In the genomic region with DNA sequence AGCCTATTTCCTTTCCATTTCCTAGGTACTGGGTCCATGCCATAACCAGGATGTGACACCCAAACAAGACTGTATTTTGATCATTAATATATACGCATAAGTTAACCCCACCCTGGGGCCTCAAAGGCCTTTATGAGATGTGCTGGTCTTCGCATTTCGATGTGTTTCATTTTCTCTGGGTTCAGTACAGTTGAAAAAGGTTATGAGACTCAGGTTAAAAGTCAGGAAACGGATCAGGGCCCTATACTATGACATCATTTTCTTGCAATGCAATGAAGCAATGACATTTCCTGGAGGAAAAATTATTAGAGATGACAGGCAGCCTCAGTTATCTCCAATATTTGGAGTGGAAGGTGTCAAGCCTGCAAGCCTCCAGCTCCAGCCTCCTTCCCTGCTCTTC, we compare ENCODE assay signal across 14 cellular contexts. TPM values are rescaled to one million over a fixed set of nuclear protein-coding genes. Genes with fewer than 3 reads are reported as not detected.
DNase-seq lines count a peak whose midpoint lies in the region; ATAC-seq and TF ChIP-seq lines count a peak whose summit lies in the region.
"Had no signal": no experiment of that assay in that cellular context is flagged by ENCODE, and none has a peak within 500 bp of the region (broad histone marks: within the 10 kb centered on the region; RNA-seq: fewer than 3 reads in every experiment).

No MANE protein-coding gene starts in this region.

- ATAC-seq in psoas muscle (no peak), HG03039 (IDR thresholded peaks at IDR 0.05; ENCODE audit: unreplicated experiment) (no peak), HG03139 (IDR thresholded peaks at IDR 0.05; ENCODE audit: unreplicated experiment) (no peak)
- ATAC-seq: naive thymus-derived CD8-positive, alpha-beta T cell; T-cell had no signal

- DNase-seq in Calu3 (no peak), SJCRH30 (no peak), fibroblast of lung (ENCODE audit: low read depth in 2 of 2) (peak; percentile 23 to 38), psoas muscle (no peak), HuH-7 (ENCODE audit: low spot score) (no peak), DMS79 treated with DMSO at 0.1 percent for 48 hours (lab: John Stamatoyannopoulos, UW) (no peak)
- DNase-seq: hippocampal formation; naive thymus-derived CD8-positive, alpha-beta T cell; NCI-H345; T-cell had no signal

- TSS peak; percentile 96 for BruUV-seq in Calu3 (replicated peaks; lab: Mats Ljungman, UMichigan)

- no peaks in the 10 kb centered on the region for H3K79me2 ChIP-seq in fibroblast of lung (ENCODE audit: control insufficient read depth, insufficient read depth, low read length)

- peaks cover 29% of the 10 kb centered on the region for H3K36me3 Mint-ChIP-seq in Calu3 (ENCODE audit: insufficient read depth, unreplicated experiment)
- H3K36me3 Mint-ChIP-seq: CD14-positive monocyte; naive thymus-derived CD8-positive, alpha-beta T cell; T-cell had no signal

- no peak overlapping the region for H2AFZ ChIP-seq in fibroblast of lung (ENCODE audit: low read length)

- CTCF ChIA-PET in Calu3 (lab: Charles Lee): interaction anchor here (0.7 to 1.9 kb wide), 6 partner anchors 9 to 457 kb away, joined by 3 to 8 read pairs (median 3); no protein-coding TSS in a partner anchor

- peak overlapping the region; percentile 36 for H3K4me3 Mint-ChIP-seq in Calu3 (ENCODE audit: low read depth, unreplicated experiment)
- H3K4me3 Mint-ChIP-seq: CD14-positive monocyte; naive thymus-derived CD8-positive, alpha-beta T cell; T-cell had no signal

- no peak overlapping the region for H3K9ac ChIP-seq in fibroblast of lung (ENCODE audit: insufficient read depth, low read length)
- H3K9ac ChIP-seq: KMS-11 had no signal

- H3K4me2 ChIP-seq in fibroblast of lung (ENCODE audit: extremely low read depth, insufficient read depth, low read length): peak overlapping the region; percentile 51
- H3K4me2 ChIP-seq: KMS-11 had no signal

- 66 to 75% (median 75%) methylated on average over 4 of the region's 4 CpGs for WGBS in psoas muscle, 3 donors

- H3K4me1 ChIP-seq in SJCRH30: peaks cover 64% of the 10 kb centered on the region
- H3K4me1 ChIP-seq in fibroblast of lung (ENCODE audit: control insufficient read depth, extremely low read depth, insufficient read depth, low read length): peaks cover 23% of the 10 kb centered on the region
- no peaks in the 10 kb centered on the region for H3K4me1 ChIP-seq in psoas muscle

- TF ChIP-seq CTCF in Calu3 (IDR thresholded peaks at IDR 0.05; ENCODE audit: unreplicated experiment) (no peak), fibroblast of lung (conservative IDR thresholded peaks at IDR 0.05 in 1 of 2, IDR thresholded peaks at IDR 0.05 in 1 of 2; ENCODE audit: low read depth in 1 of 2, low read length in 2 of 2) (no peak), psoas muscle (IDR thresholded peaks at IDR 0.05) (no peak)

- H3K36me3 ChIP-seq in SJCRH30 (no peaks in the 10 kb centered on the region), fibroblast of lung (ENCODE audit: control insufficient read depth, insufficient read depth, low read length) (no peaks in the 10 kb centered on the region), psoas muscle (ENCODE audit: insufficient read depth in 1 of 2, low read depth in 1 of 2) (no peaks in the 10 kb centered on the region)

- H3K27me3 ChIP-seq in SJCRH30: no peaks in the 10 kb centered on the region
- no peaks in the 10 kb centered on the region for H3K27me3 ChIP-seq in fibroblast of lung (ENCODE audit: control insufficient read depth, insufficient read depth, low read length)
- no peaks in the 10 kb centered on the region for H3K27me3 ChIP-seq in psoas muscle (ENCODE audit: insufficient read depth in 3 of 3, low read length in 2 of 3)

- peaks cover 80% of the 10 kb centered on the region for H3K4me1 Mint-ChIP-seq in Calu3 (ENCODE audit: low read depth, unreplicated experiment)
- H3K4me1 Mint-ChIP-seq: naive thymus-derived CD8-positive, alpha-beta T cell; T-cell had no signal

- H3K9me3 ChIP-seq in SJCRH30 (replicated peaks) (no peaks in the 10 kb centered on the region), fibroblast of lung (ENCODE audit: control insufficient read depth, insufficient read depth, low read depth, low read length) (no peaks in the 10 kb centered on the region), psoas muscle (no peaks in the 10 kb centered on the region)

- H3K27ac Mint-ChIP-seq in Calu3 (ENCODE audit: unreplicated experiment): peak overlapping the region; percentile 97
- H3K27ac Mint-ChIP-seq: CD14-positive monocyte; naive thymus-derived CD8-positive, alpha-beta T cell; T-cell had no signal

- H3K4me3 ChIP-seq in SJCRH30: no peak overlapping the region
- no peak overlapping the region for H3K4me3 ChIP-seq in fibroblast of lung (replicated peaks in 1 of 4; ENCODE audit: control extremely low read depth in 1 of 4, insufficient read depth in 1 of 4, low read depth in 3 of 4, low read length in 4 of 4)
- H3K4me3 ChIP-seq in psoas muscle: no peak overlapping the region

- peaks cover 4% of the 10 kb centered on the region for H3K9me3 Mint-ChIP-seq in Calu3 (ENCODE audit: low read depth, unreplicated experiment)
- H3K9me3 Mint-ChIP-seq: CD14-positive monocyte; naive thymus-derived CD8-positive, alpha-beta T cell; T-cell had no signal

- no peaks in the 10 kb centered on the region for H4K20me1 ChIP-seq in fibroblast of lung (ENCODE audit: control insufficient read depth, extremely low read depth, insufficient read depth, low read length)

- intact Hi-C loops in Calu3 (cut with micrococcal nuclease; ENCODE audit: unreplicated experiment): loop anchor here (1.0 to 5.0 kb wide), 7 partner anchors 30 to 387 kb away; partner anchors contain the start of genes FNDC3B and PLD1
- intact Hi-C loops in psoas muscle (cut with DNase I): no loop called here

- H3K27ac ChIP-seq in SJCRH30 (peak overlapping the region; percentile 74), fibroblast of lung (ENCODE audit: insufficient read depth, low read length) (peak overlapping the region; percentile 81), psoas muscle (peak overlapping the region; percentile 23)
- H3K27ac ChIP-seq: KMS-11 had no signal

- H3K27me3 Mint-ChIP-seq in Calu3 (ENCODE audit: unreplicated experiment): no peaks in the 10 kb centered on the region

RNA-seq across cellular contexts. Expression of gene TMEM212, which starts 31.7 kb away (rescaled TPM):
- not detected in 2 replicates for total RNA-seq in Calu3 (2022)
- total RNA-seq in SJCRH30 (2014; rRNA removed; shearing (Covaris generic)): not detected in 2 replicates
- not detected in 2 replicates for total RNA-seq in fibroblast of lung
- polyA plus RNA-seq in fibroblast of lung: not detected in 2 replicates
- not detected in 2 replicates for polyA plus RNA-seq in fibroblast of lung (2012)
- polyA minus RNA-seq in fibroblast of lung (ENCODE audit: low replicate concordance): not detected in 2 replicates
- not detected for total RNA-seq in psoas muscle
- polyA plus RNA-seq in psoas muscle: not detected
- total RNA-seq: naive thymus-derived CD8-positive, alpha-beta T cell; T-cell had no signal
- polyA plus RNA-seq: CD14-positive monocyte; naive thymus-derived CD8-positive, alpha-beta T cell had no signal

Comparison
In these comparisons a context has a peak if more than half of its experiments do, and no peak if none do; other contexts are left out.
1. DNase-seq: peak in fibroblast of lung (2 of 2); none in Calu3 (single experiment), SJCRH30 (0 of 2), psoas muscle (0 of 2), HuH-7 (single experiment) and DMS79 treated with DMSO at 0.1 percent for 48 hours (single experiment).
2. H3K27ac ChIP-seq: peak in every context shown above with its lines; median percentile 81 in fibroblast of lung; 74 in SJCRH30; 23 in psoas muscle.